In the genomic region with DNA sequence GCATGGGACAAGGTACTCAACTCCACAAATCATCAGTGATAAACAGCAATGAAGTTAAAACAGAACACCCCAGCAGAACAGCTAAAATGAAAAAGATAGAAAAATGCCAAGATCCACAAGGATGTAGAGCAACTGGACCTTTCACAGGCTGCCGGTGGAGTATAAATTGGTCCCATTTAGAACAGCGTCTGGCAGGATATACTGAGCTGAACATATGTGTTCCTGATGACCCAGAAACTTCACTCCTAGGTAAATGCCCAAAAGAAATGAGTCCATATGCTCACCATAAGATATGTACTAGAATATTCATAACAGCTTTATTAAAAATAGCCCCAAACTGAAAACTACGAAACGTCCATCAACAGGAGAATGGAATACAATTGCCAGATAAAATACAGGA, we compare ENCODE assay signal across 15 cellular contexts.
"Had no signal": no experiment of that assay in that cellular context is flagged by ENCODE, and none has a peak within 500 bp of the region (broad histone marks: within the 10 kb centered on the region; RNA-seq: fewer than 3 reads in every experiment).

No MANE protein-coding gene starts in this region.

- DNase-seq: KBM-7, NCI-H1048, NCI-H1105, NCI-H1417, NCI-H1436 treated with DMSO at 0.1 percent for 48 hours, NCI-H1694, NCI-H187 treated with DMSO at 0.1 percent for 48 hours, NCI-H2029 treated with DMSO at 0.1 percent for 48 hours, NCI-H2227 treated with DMSO at 0.1 percent for 48 hours, NCI-H524, NCI-H526 treated with DMSO at 0.1 percent for 48 hours, NCI-H748 treated with DMSO at 0.1 percent for 48 hours, Right ventricle myocardium superior, RPMI8226, SIG-M5 had no signal
